8 cellular contexts compared by ENCODE assay signal in genomic region chr7:45026984-45027773, GRCh38. TPM values are rescaled to one million over a fixed set of nuclear protein-coding genes. Genes with fewer than 3 reads are reported as not detected.
DNase-seq lines count a peak whose midpoint lies in the region; ATAC-seq and TF ChIP-seq lines count a peak whose summit lies in the region.

No MANE protein-coding gene starts in this region.

- peak in 1 of 4 donors; percentile 36 for TF ChIP-seq POLR2A in esophagus squamous epithelium (IDR thresholded peaks at IDR 0.05)

- H3K9me3 Mint-ChIP-seq in stimulated activated effector memory CD8-positive, alpha-beta T cell treated with anti-CD3 and anti-CD28 coated beads, Interleukin-12 subunit alpha, Interleukin-12 subunit beta, amount 100 ng/mL, for 72 hours: no peaks in the 10 kb centered on the region

- H3K4me1 ChIP-seq in esophagus squamous epithelium: peaks cover 0 to 57% (median 35%) of the 10 kb centered on the region in 3 donors

- H3K4me3 Mint-ChIP-seq in stimulated activated effector memory CD8-positive, alpha-beta T cell treated with anti-CD3 and anti-CD28 coated beads, Interleukin-12 subunit alpha, Interleukin-12 subunit beta, amount 100 ng/mL, for 72 hours: peak overlapping the region; percentile 65

- peak; percentile 71 for ATAC-seq in HG02885 (IDR thresholded peaks at IDR 0.05; ENCODE audit: poor library complexity, unreplicated experiment)
- ATAC-seq in stimulated activated effector memory CD8-positive, alpha-beta T cell treated with anti-CD3 and anti-CD28 coated beads, Interleukin-12 subunit alpha, Interleukin-12 subunit beta, amount 100 ng/mL, for 72 hours: peak; percentile 70
- ATAC-seq in HG02610 (IDR thresholded peaks at IDR 0.05; ENCODE audit: unreplicated experiment): no peak

- no peaks in the 10 kb centered on the region for H3K9me3 ChIP-seq in esophagus squamous epithelium

- intact Hi-C loops in esophagus squamous epithelium (cut with DNase I): no loop called here

- TF ChIP-seq CTCF in GM10266 (IDR thresholded peaks at IDR 0.05; ENCODE audit: control insufficient read depth, insufficient read depth, low read depth, missing control alignments) (no peak), esophagus squamous epithelium (IDR thresholded peaks at IDR 0.05) (no peak)

- H3K4me1 Mint-ChIP-seq in stimulated activated effector memory CD8-positive, alpha-beta T cell treated with anti-CD3 and anti-CD28 coated beads, Interleukin-12 subunit alpha, Interleukin-12 subunit beta, amount 100 ng/mL, for 72 hours: peaks cover 70% of the 10 kb centered on the region

- peak overlapping the region; percentile 5 to 57 (median 34) for H3K4me3 ChIP-seq in esophagus squamous epithelium

- H3K27me3 ChIP-seq in esophagus squamous epithelium: no peaks in the 10 kb centered on the region

- peak overlapping the region; percentile 39 to 80 (median 64) for H3K27ac ChIP-seq in esophagus squamous epithelium

- H3K36me3 Mint-ChIP-seq in stimulated activated effector memory CD8-positive, alpha-beta T cell treated with anti-CD3 and anti-CD28 coated beads, Interleukin-12 subunit alpha, Interleukin-12 subunit beta, amount 100 ng/mL, for 72 hours: peaks cover 51% of the 10 kb centered on the region

- H3K27ac Mint-ChIP-seq in stimulated activated effector memory CD8-positive, alpha-beta T cell treated with anti-CD3 and anti-CD28 coated beads, Interleukin-12 subunit alpha, Interleukin-12 subunit beta, amount 100 ng/mL, for 72 hours: peak overlapping the region; percentile 63

- H3K36me3 ChIP-seq in esophagus squamous epithelium: peaks cover 0 to 22% (median 0%) of the 10 kb centered on the region in 3 donors

- DNase-seq in GM10266 (ENCODE audit: extremely low spot score): peak; percentile 42
- DNase-seq in T-helper 2 cell: peak in 3 of 5 experiments; percentile 21 to 87 (median 54)
- DNase-seq in esophagus squamous epithelium (lab: John Stamatoyannopoulos, UW): no peak
- DNase-seq in stimulated activated effector memory CD8-positive, alpha-beta T cell treated with anti-CD3 and anti-CD28 coated beads, Interleukin-12 subunit alpha, Interleukin-12 subunit beta, amount 100 ng/mL, for 72 hours (ENCODE audit: low spot score in 2 of 2): no peak
- no peak for DNase-seq in stimulated activated CD4-positive, alpha-beta T cell treated with anti-CD3 and anti-CD28 coated beads, Interleukin-1b, Interleukin-23, amount 100 ng/mL, for 48 hours
- DNase-seq in hypothalamus (lab: John Stamatoyannopoulos, UW): no peak

- 43 to 52% methylated on average over 10 of the region's 10 CpGs for WGBS in esophagus squamous epithelium, 2 donors

RNA-seq across cellular contexts. Expression of gene CCM2, which starts 27.2 kb away (rescaled TPM):
- total RNA-seq in esophagus squamous epithelium: 10 to 100 TPM; 20.0 to 36.3 (median 24.9) TPM

RNA-seq across cellular contexts. Expression of gene MYO1G, which starts 48.4 kb away (rescaled TPM):
- 1 to 10 TPM; 1.3 to 5.0 (median 2.6) TPM for total RNA-seq in esophagus squamous epithelium

Comparison
In these comparisons a context has a peak if more than half of its experiments do, and no peak if none do; other contexts are left out.
1. DNase-seq: peak in GM10266 (single experiment) and T-helper 2 cell (3 of 5); none in esophagus squamous epithelium (single experiment), stimulated activated effector memory CD8-positive, alpha-beta T cell treated with anti-CD3 and anti-CD28 coated beads, Interleukin-12 subunit alpha, Interleukin-12 subunit beta, amount 100 ng/mL, for 72 hours (0 of 2), stimulated activated CD4-positive, alpha-beta T cell treated with anti-CD3 and anti-CD28 coated beads, Interleukin-1b, Interleukin-23, amount 100 ng/mL, for 48 hours (single experiment) and hypothalamus (0 of 51).